ENCODE assay signal across 14 cellular contexts in the genomic region with DNA sequence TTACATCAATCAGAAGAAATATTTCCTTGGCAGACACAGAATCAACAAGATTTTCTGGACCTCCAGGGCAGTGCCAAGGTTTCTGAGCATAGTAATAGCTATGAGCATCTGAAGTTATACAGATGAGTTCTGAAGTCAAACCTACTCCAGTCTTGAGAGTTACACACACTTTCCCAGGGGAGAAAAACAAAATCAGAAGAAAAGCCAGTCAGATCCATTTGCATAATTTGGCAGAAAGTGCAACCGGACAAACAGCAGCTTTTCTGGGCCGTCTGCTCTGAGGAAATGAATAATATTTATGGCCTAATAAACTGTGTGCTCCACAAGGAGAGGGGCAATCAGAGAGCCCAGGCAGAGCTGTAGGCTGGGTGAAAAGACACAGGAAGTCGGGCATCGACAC.
DNase-seq lines count a peak whose midpoint lies in the region; ATAC-seq and TF ChIP-seq lines count a peak whose summit lies in the region.
"Had no signal": no experiment of that assay in that cellular context is flagged by ENCODE, and none has a peak within 500 bp of the region (broad histone marks: within the 10 kb centered on the region; RNA-seq: fewer than 3 reads in every experiment).

No MANE protein-coding gene starts in this region.

- ATAC-seq in GM18498 (IDR thresholded peaks at IDR 0.05; ENCODE audit: unreplicated experiment), result peak; percentile 26
- ATAC-seq in HG02870 (IDR thresholded peaks at IDR 0.05; ENCODE audit: unreplicated experiment), result peak; percentile 25
- ATAC-seq in gastrocnemius medialis, result peak; percentile 17 to 34
- ATAC-seq in T-helper 17 cell, result no peak

- H3K36me3 Mint-ChIP-seq in dendritic cell treated with granulocyte-macrophage colony-stimulating factor and Interleukin-4, amounts not matched to agents 40 ng/mL and 50 ng/mL, for 4 days (ENCODE audit: low read depth), result peaks cover 41% of the 10 kb centered on the region
- no peaks in the 10 kb centered on the region for H3K36me3 Mint-ChIP-seq in T-helper 17 cell (ENCODE audit: low read depth)
- H3K36me3 Mint-ChIP-seq: CD8-positive, alpha-beta memory T cell had no signal

- no peak for TF ChIP-seq POLR2A in gastrocnemius medialis (IDR thresholded peaks at IDR 0.05)
- TF ChIP-seq POLR2A in ovary (IDR thresholded peaks at IDR 0.05), result no peak

- no peaks in the 10 kb centered on the region for H3K9me3 Mint-ChIP-seq in dendritic cell treated with granulocyte-macrophage colony-stimulating factor and Interleukin-4, amounts not matched to agents 40 ng/mL and 50 ng/mL, for 4 days
- H3K9me3 Mint-ChIP-seq: CD8-positive, alpha-beta memory T cell; nephron progenitor cell had no signal

- H3K4me3 ChIP-seq in gastrocnemius medialis (no peak overlapping the region), ovary (no peak overlapping the region)
- H3K4me3 ChIP-seq: K562, thyroid gland had no signal

- 52 to 68% (median 67%) methylated on average over 4 of the region's 4 CpGs for WGBS in ovary, 3 donors

- intact Hi-C loops in dendritic cell treated with granulocyte-macrophage colony-stimulating factor and Interleukin-4, amounts not matched to agents 40 ng/mL and 50 ng/mL, for 4 days (cut with micrococcal nuclease), result loop anchor here (10.0 kb wide), 1 partner anchor 95 kb away; no protein-coding TSS in a partner anchor
- intact Hi-C loops in gastrocnemius medialis (cut with DNase I; ENCODE audit: low total_unique reads) (no loop called here), ovary (cut with DNase I) (no loop called here)

- H3K27ac ChIP-seq in gastrocnemius medialis (peak overlapping the region in 3 of 4 donors; percentile 11 to 70 (median 60)), ovary (no peak overlapping the region)

- H3K36me3 ChIP-seq in gastrocnemius medialis (peaks cover 0 to 47% of the 10 kb centered on the region in 2 donors), ovary (no peaks in the 10 kb centered on the region)

- no peaks in the 10 kb centered on the region for H3K9me3 ChIP-seq in gastrocnemius medialis
- no peaks in the 10 kb centered on the region for H3K9me3 ChIP-seq in ovary
- H3K9me3 ChIP-seq in T-helper 17 cell (ENCODE audit: control insufficient read depth, low read length, poor library complexity, severe bottlenecking), result no peaks in the 10 kb centered on the region
- H3K9me3 ChIP-seq: thyroid gland had no signal

- no peaks in the 10 kb centered on the region for H3K27me3 Mint-ChIP-seq in dendritic cell treated with granulocyte-macrophage colony-stimulating factor and Interleukin-4, amounts not matched to agents 40 ng/mL and 50 ng/mL, for 4 days
- H3K27me3 Mint-ChIP-seq in T-helper 17 cell, result peaks cover 48% of the 10 kb centered on the region

- H3K4me1 ChIP-seq in gastrocnemius medialis (peaks cover 24 to 26% of the 10 kb centered on the region in 2 donors), ovary (ENCODE audit: insufficient read depth) (peaks cover 14% of the 10 kb centered on the region)

- TF ChIP-seq CTCF in gastrocnemius medialis (IDR thresholded peaks at IDR 0.05 in 4 of 5, conservative IDR thresholded peaks at IDR 0.05 in 1 of 5), result no peak
- no peak for TF ChIP-seq CTCF in ovary (IDR thresholded peaks at IDR 0.05)

- no peaks in the 10 kb centered on the region for H3K27me3 ChIP-seq in gastrocnemius medialis
- H3K27me3 ChIP-seq in ovary, result no peaks in the 10 kb centered on the region
- H3K27me3 ChIP-seq: thyroid gland had no signal

- no peak for TF ChIP-seq EP300 in ovary (IDR thresholded peaks at IDR 0.05)

- no peak overlapping the region for H3K4me3 Mint-ChIP-seq in dendritic cell treated with granulocyte-macrophage colony-stimulating factor and Interleukin-4, amounts not matched to agents 40 ng/mL and 50 ng/mL, for 4 days
- H3K4me3 Mint-ChIP-seq in T-helper 17 cell, result no peak overlapping the region
- H3K4me3 Mint-ChIP-seq: CD8-positive, alpha-beta memory T cell; nephron progenitor cell had no signal

- H3K4me1 Mint-ChIP-seq in dendritic cell treated with granulocyte-macrophage colony-stimulating factor and Interleukin-4, amounts not matched to agents 40 ng/mL and 50 ng/mL, for 4 days (ENCODE audit: low read depth), result peaks cover 72% of the 10 kb centered on the region
- peaks cover 3% of the 10 kb centered on the region for H3K4me1 Mint-ChIP-seq in T-helper 17 cell
- H3K4me1 Mint-ChIP-seq: CD8-positive, alpha-beta memory T cell had no signal

- peak overlapping the region; percentile 46 for H3K27ac Mint-ChIP-seq in dendritic cell treated with granulocyte-macrophage colony-stimulating factor and Interleukin-4, amounts not matched to agents 40 ng/mL and 50 ng/mL, for 4 days
- no peak overlapping the region for H3K27ac Mint-ChIP-seq in T-helper 17 cell
- H3K27ac Mint-ChIP-seq: CD8-positive, alpha-beta memory T cell; nephron progenitor cell had no signal

- DNase-seq in gastrocnemius medialis (no peak), ovary (no peak), T-helper 17 cell (no peak), C1 segment of cervical spinal cord (lab: John Stamatoyannopoulos, UW) (no peak), NCI-H774 (lab: John Stamatoyannopoulos, UW) (no peak)
- DNase-seq: CD8-positive, alpha-beta memory T cell; NCI-H524; nephron progenitor cell; SW 1271; thyroid gland had no signal

- in situ Hi-C loops in gastrocnemius medialis (cut with MboI; ENCODE audit: low sequenced_read_pairs in 4 of 4), result no loop called here

Comparison
In these comparisons a context has a peak if more than half of its experiments do, and no peak if none do; other contexts are left out.
1. H3K27ac ChIP-seq: peak in gastrocnemius medialis (3 of 4); none in ovary (0 of 2).